Comparison of ENCODE assay signal across 42 cellular contexts in the genomic region with DNA sequence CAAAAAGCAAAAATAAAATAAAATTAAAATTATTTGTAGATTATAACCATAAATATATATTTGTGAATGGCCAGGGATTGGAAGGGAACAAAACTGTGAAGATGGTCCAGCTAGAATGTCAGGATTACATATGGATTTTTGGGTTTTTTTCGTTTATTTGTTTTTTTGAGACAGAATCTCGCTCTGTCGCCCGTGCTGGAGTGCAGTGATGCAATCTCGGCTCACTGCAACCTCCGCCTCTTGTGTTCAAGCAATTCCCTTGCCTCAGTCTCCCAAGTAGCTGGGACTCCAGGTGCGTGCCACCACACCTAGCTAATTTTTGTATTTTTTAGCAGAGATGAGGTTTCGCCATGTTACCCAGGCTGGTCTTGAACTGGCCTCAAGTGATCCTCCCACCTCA. TPM values are rescaled to one million over a fixed set of nuclear protein-coding genes. Genes with fewer than 3 reads are reported as not detected.
"Had no signal": no experiment of that assay in that cellular context is flagged by ENCODE, and none has a peak within 500 bp of the region (broad histone marks: within the 10 kb centered on the region; RNA-seq: fewer than 3 reads in every experiment).

No MANE protein-coding gene starts in this region.

- H3K9me3 Mint-ChIP-seq: activated naive CD4-positive, alpha-beta T cell treated with anti-CD3 and anti-CD28 coated beads for 36 hours; activated naive CD4-positive, alpha-beta T cell treated with anti-CD3 and anti-CD28 coated beads, Interleukin-2, amount 10 ng/mL, durations not matched to agents 7 days and 5 days; activated naive CD4-positive, alpha-beta T cell treated with anti-CD3 and anti-CD28 coated beads, Interleukin-2, amount 50 U/mL, for 24 hours; activated naive CD4-positive, alpha-beta T cell treated with anti-CD3 and anti-CD28 coated beads, Interleukin-2, amount 50 U/mL, for 72 hours; activated naive CD8-positive, alpha-beta T cell treated with anti-CD3 and anti-CD28 coated beads for 36 hours; activated naive CD8-positive, alpha-beta T cell treated with anti-CD3 and anti-CD28 coated beads, Interleukin-2, amount 10 ng/mL, durations not matched to agents 7 days and 5 days; activated naive CD8-positive, alpha-beta T cell treated with anti-CD3 and anti-CD28 coated beads, Interleukin-2, amount 50 U/mL, for 24 hours; activated T-cell treated with anti-CD3 and anti-CD28 coated beads, Interleukin-2, amount 50 U/mL, for 24 hours; activated T-cell treated with anti-CD3 and anti-CD28 coated beads, Interleukin-2, amount 50 U/mL, for 4 hours; activated T-cell treated with anti-CD3 and anti-CD28 coated beads, Interleukin-2, amount 50 U/mL, for 72 hours; activated T-helper 1 cell treated with anti-CD3 and anti-CD28 coated beads, Interleukin-12 subunit alpha, Interleukin-12 subunit beta, Interleukin-2, Interleukin-4 antibody, amounts not matched to agents 30 ng/mL and 10 ng/mL and 1 ng/mL, durations not matched to agents 14 hours and 24 hours and 36 hours; activated T-helper 17 cell treated with anti-CD3 and anti-CD28 coated beads, Interleukin-2, amount 50 U/mL, for 72 hours; activated T-helper 2 cell treated with anti-CD3 and anti-CD28 coated beads, Interferon-gamma antibody, Interleukin-2, Interleukin-4, amounts not matched to agents 10 μg/mL and 5 μg/mL and 100 μg/mL, durations not matched to agents 14 hours and 24 hours and 36 hours; central memory CD8-positive, alpha-beta T cell had no signal

- H3K27me3 ChIP-seq: adrenal gland, ascending aorta, body of pancreas, brain microvascular endothelial cell, breast epithelium, cardiac muscle cell had no signal

- H3K36me3 Mint-ChIP-seq: activated naive CD4-positive, alpha-beta T cell treated with anti-CD3 and anti-CD28 coated beads, Interleukin-2, amount 10 ng/mL, durations not matched to agents 7 days and 5 days; activated naive CD4-positive, alpha-beta T cell treated with anti-CD3 and anti-CD28 coated beads, Interleukin-2, amount 50 U/mL, for 24 hours; activated naive CD4-positive, alpha-beta T cell treated with anti-CD3 and anti-CD28 coated beads, Interleukin-2, amount 50 U/mL, for 72 hours; activated naive CD8-positive, alpha-beta T cell; activated naive CD8-positive, alpha-beta T cell treated with anti-CD3 and anti-CD28 coated beads for 36 hours; activated naive CD8-positive, alpha-beta T cell treated with anti-CD3 and anti-CD28 coated beads, Interleukin-2, amount 10 ng/mL, durations not matched to agents 7 days and 5 days; brain had no signal

- ATAC-seq: activated naive CD4-positive, alpha-beta T cell treated with anti-CD3 and anti-CD28 coated beads, Interleukin-2, amount 50 U/mL, for 72 hours; activated naive CD8-positive, alpha-beta T cell treated with anti-CD3 and anti-CD28 coated beads, Interleukin-2, amount 50 U/mL, for 24 hours; activated T-cell treated with anti-CD3 and anti-CD28 coated beads, Interleukin-2, amount 50 U/mL, for 4 hours; activated T-cell treated with anti-CD3 and anti-CD28 coated beads, Interleukin-2, amount 50 U/mL, for 72 hours; activated T-helper 17 cell treated with anti-CD3 and anti-CD28 coated beads, Interleukin-2, amount 50 U/mL, for 72 hours; body of pancreas had no signal

- H3K27ac Mint-ChIP-seq: activated naive CD4-positive, alpha-beta T cell treated with anti-CD3 and anti-CD28 coated beads for 36 hours; activated naive CD4-positive, alpha-beta T cell treated with anti-CD3 and anti-CD28 coated beads, Interleukin-2, amount 10 ng/mL, durations not matched to agents 7 days and 5 days; activated naive CD4-positive, alpha-beta T cell treated with anti-CD3 and anti-CD28 coated beads, Interleukin-2, amount 50 U/mL, for 24 hours; activated naive CD4-positive, alpha-beta T cell treated with anti-CD3 and anti-CD28 coated beads, Interleukin-2, amount 50 U/mL, for 72 hours; activated naive CD8-positive, alpha-beta T cell; activated naive CD8-positive, alpha-beta T cell treated with anti-CD3 and anti-CD28 coated beads for 36 hours; activated naive CD8-positive, alpha-beta T cell treated with anti-CD3 and anti-CD28 coated beads, Interleukin-2, amount 10 ng/mL, durations not matched to agents 7 days and 5 days; activated naive CD8-positive, alpha-beta T cell treated with anti-CD3 and anti-CD28 coated beads, Interleukin-2, amount 50 U/mL, for 24 hours; activated T-cell treated with anti-CD3 and anti-CD28 coated beads, Interleukin-2, amount 50 U/mL, for 24 hours; activated T-cell treated with anti-CD3 and anti-CD28 coated beads, Interleukin-2, amount 50 U/mL, for 72 hours; activated T-helper 1 cell treated with anti-CD3 and anti-CD28 coated beads, Interleukin-12 subunit alpha, Interleukin-12 subunit beta, Interleukin-2, Interleukin-4 antibody, amounts not matched to agents 30 ng/mL and 10 ng/mL and 1 ng/mL, durations not matched to agents 14 hours and 24 hours and 36 hours; activated T-helper 17 cell treated with anti-CD3 and anti-CD28 coated beads, Interleukin-2, amount 50 U/mL, for 72 hours; activated T-helper 2 cell treated with anti-CD3 and anti-CD28 coated beads, Interferon-gamma antibody, Interleukin-2, Interleukin-4, amounts not matched to agents 10 μg/mL and 5 μg/mL and 100 μg/mL, durations not matched to agents 14 hours and 24 hours and 36 hours; brain had no signal

- H3K4me1 ChIP-seq: adrenal gland, ascending aorta, breast epithelium had no signal

- H3K4me3 ChIP-seq: adrenal gland, ascending aorta, body of pancreas, breast epithelium, cardiac muscle cell had no signal

- H3K9me3 ChIP-seq: adrenal gland, ascending aorta, body of pancreas, breast epithelium had no signal

- FAIRE-seq: astrocyte, bronchial epithelial cell had no signal

- DNase-seq: activated effector memory CD4-positive, alpha-beta T cell treated with anti-CD3 and anti-CD28 coated beads, Interleukin-2, amount 50 U/mL, for 16 hours; activated effector memory CD4-positive, alpha-beta T cell treated with Interleukin-2 at 50 U/mL for 16 hours; activated gamma-delta T cell; activated gamma-delta T cell treated with Interleukin-2 at 50 U/mL for 16 hours; activated naive CD4-positive, alpha-beta T cell; activated naive CD4-positive, alpha-beta T cell treated with anti-CD3 and anti-CD28 coated beads for 36 hours; activated naive CD4-positive, alpha-beta T cell treated with anti-CD3 and anti-CD28 coated beads, Interleukin-2, amount 10 ng/mL, durations not matched to agents 7 days and 5 days; activated naive CD4-positive, alpha-beta T cell treated with anti-CD3 and anti-CD28 coated beads, Interleukin-2, amount 50 U/mL, for 16 hours; activated naive CD4-positive, alpha-beta T cell treated with Interleukin-2 at 50 U/mL for 16 hours; activated naive CD8-positive, alpha-beta T cell treated with anti-CD3 and anti-CD28 coated beads for 36 hours; activated naive CD8-positive, alpha-beta T cell treated with anti-CD3 and anti-CD28 coated beads, Interleukin-2, amount 10 ng/mL, durations not matched to agents 7 days and 5 days; activated naive CD8-positive, alpha-beta T cell treated with anti-CD3 and anti-CD28 coated beads, Interleukin-2, amount 50 U/mL, for 24 hours; activated T-cell treated with anti-CD3 and anti-CD28 coated beads, Interleukin-2, amount 50 U/mL, for 24 hours; activated T-cell treated with anti-CD3 and anti-CD28 coated beads, Interleukin-2, amount 50 U/mL, for 4 hours; activated T-cell treated with anti-CD3 and anti-CD28 coated beads, Interleukin-2, amount 50 U/mL, for 48 hours; activated T-cell treated with anti-CD3 and anti-CD28 coated beads, Interleukin-2, amount 50 U/mL, for 72 hours; adrenal gland; amniotic stem cell; amygdala; anterior cingulate cortex; aorta; body of pancreas; brain microvascular endothelial cell; caudate nucleus; central memory CD4-positive, alpha-beta T cell; cerebellar nuclear complex had no signal

- H3K4me1 Mint-ChIP-seq: activated naive CD4-positive, alpha-beta T cell treated with anti-CD3 and anti-CD28 coated beads, Interleukin-2, amount 10 ng/mL, durations not matched to agents 7 days and 5 days; activated naive CD4-positive, alpha-beta T cell treated with anti-CD3 and anti-CD28 coated beads, Interleukin-2, amount 50 U/mL, for 24 hours; activated naive CD8-positive, alpha-beta T cell treated with anti-CD3 and anti-CD28 coated beads for 36 hours; activated naive CD8-positive, alpha-beta T cell treated with anti-CD3 and anti-CD28 coated beads, Interleukin-2, amount 10 ng/mL, durations not matched to agents 7 days and 5 days; activated naive CD8-positive, alpha-beta T cell treated with anti-CD3 and anti-CD28 coated beads, Interleukin-2, amount 50 U/mL, for 24 hours; activated T-helper 17 cell treated with anti-CD3 and anti-CD28 coated beads, Interleukin-2, amount 50 U/mL, for 72 hours; brain; central memory CD8-positive, alpha-beta T cell had no signal

- H3K4me3 Mint-ChIP-seq: activated naive CD4-positive, alpha-beta T cell treated with anti-CD3 and anti-CD28 coated beads for 36 hours; activated naive CD4-positive, alpha-beta T cell treated with anti-CD3 and anti-CD28 coated beads, Interleukin-2, amount 10 ng/mL, durations not matched to agents 7 days and 5 days; activated naive CD4-positive, alpha-beta T cell treated with anti-CD3 and anti-CD28 coated beads, Interleukin-2, amount 50 U/mL, for 24 hours; activated naive CD8-positive, alpha-beta T cell; activated naive CD8-positive, alpha-beta T cell treated with anti-CD3 and anti-CD28 coated beads for 36 hours; activated naive CD8-positive, alpha-beta T cell treated with anti-CD3 and anti-CD28 coated beads, Interleukin-2, amount 10 ng/mL, durations not matched to agents 7 days and 5 days; activated naive CD8-positive, alpha-beta T cell treated with anti-CD3 and anti-CD28 coated beads, Interleukin-2, amount 50 U/mL, for 24 hours; activated T-cell treated with anti-CD3 and anti-CD28 coated beads, Interleukin-2, amount 50 U/mL, for 24 hours; activated T-cell treated with anti-CD3 and anti-CD28 coated beads, Interleukin-2, amount 50 U/mL, for 4 hours; activated T-cell treated with anti-CD3 and anti-CD28 coated beads, Interleukin-2, amount 50 U/mL, for 72 hours; activated T-helper 1 cell treated with anti-CD3 and anti-CD28 coated beads, Interleukin-12 subunit alpha, Interleukin-12 subunit beta, Interleukin-2, Interleukin-4 antibody, amounts not matched to agents 30 ng/mL and 10 ng/mL and 1 ng/mL, durations not matched to agents 14 hours and 24 hours and 36 hours; activated T-helper 17 cell treated with anti-CD3 and anti-CD28 coated beads, Interleukin-2, amount 50 U/mL, for 72 hours; brain; central memory CD8-positive, alpha-beta T cell had no signal

- H3K27ac ChIP-seq: adrenal gland, ascending aorta, body of pancreas, brain microvascular endothelial cell, breast epithelium, cardiac muscle cell had no signal

- H3K27me3 Mint-ChIP-seq: activated naive CD4-positive, alpha-beta T cell treated with anti-CD3 and anti-CD28 coated beads, Interleukin-2, amount 50 U/mL, for 24 hours; activated naive CD8-positive, alpha-beta T cell had no signal

- H3K36me3 ChIP-seq: adrenal gland, ascending aorta, brain microvascular endothelial cell, breast epithelium, cardiac muscle cell had no signal

RNA-seq across cellular contexts. Expression of a gene that starts 7.8 kb away (rescaled TPM):
- total RNA-seq: cerebellum had no signal

RNA-seq across cellular contexts. Expression of a gene that starts 22.9 kb away (rescaled TPM):
- total RNA-seq: activated naive CD4-positive, alpha-beta T cell treated with anti-CD3 and anti-CD28 coated beads for 36 hours; activated naive CD8-positive, alpha-beta T cell treated with anti-CD3 and anti-CD28 coated beads, Interleukin-2, amount 10 ng/mL, durations not matched to agents 7 days and 5 days; activated T-cell treated with anti-CD3 and anti-CD28 coated beads, Interleukin-2, amount 50 U/mL, for 4 hours; activated T-helper 1 cell treated with anti-CD3 and anti-CD28 coated beads, Interleukin-12 subunit alpha, Interleukin-12 subunit beta, Interleukin-2, Interleukin-4 antibody, amounts not matched to agents 30 ng/mL and 10 ng/mL and 1 ng/mL, durations not matched to agents 14 hours and 24 hours and 36 hours; adrenal gland; aorta; body of pancreas; breast epithelium; bronchial epithelial cell; cardiac septum; chondrocyte had no signal
- polyA plus RNA-seq: adrenal gland, aorta had no signal

RNA-seq across cellular contexts. Expression of a gene that starts 44.5 kb away (rescaled TPM):
- total RNA-seq: body of pancreas had no signal
- polyA plus RNA-seq: cardiac muscle cell had no signal
